ENCODE assay signal across 10 cellular contexts in genomic region chr13:29743229-29743786, GRCh38.
DNase-seq lines count a peak whose midpoint lies in the region; ATAC-seq and TF ChIP-seq lines count a peak whose summit lies in the region.
"Had no signal": no experiment of that assay in that cellular context is flagged by ENCODE, and none has a peak within 500 bp of the region (broad histone marks: within the 10 kb centered on the region; RNA-seq: fewer than 3 reads in every experiment).

No MANE protein-coding gene starts in this region.

- peak; percentile 17 for ATAC-seq in mucosa of descending colon
- ATAC-seq in GM18907 (IDR thresholded peaks at IDR 0.05; ENCODE audit: unreplicated experiment): no peak
- ATAC-seq: stimulated activated naive CD8-positive, alpha-beta T cell treated with anti-CD3 and anti-CD28 coated beads, Interleukin-15, amount 100 ng/mL, for 72 hours had no signal

- H3K4me1 ChIP-seq in mucosa of descending colon (ENCODE audit: low read depth) (peaks cover 10% of the 10 kb centered on the region), uterus (no peaks in the 10 kb centered on the region)

- H3K4me3 ChIP-seq in mucosa of descending colon (no peak overlapping the region), uterus (no peak overlapping the region)

- H3K27me3 ChIP-seq in uterus: no peaks in the 10 kb centered on the region

- TF ChIP-seq POLR2A in uterus (IDR thresholded peaks at IDR 0.05): no peak

- intact Hi-C loops in mucosa of descending colon (cut with DNase I, micrococcal nuclease) (no loop called here), uterus (cut with DNase I; ENCODE audit: low total_unique reads) (no loop called here)

- DNase-seq in DMS53 (lab: John Stamatoyannopoulos, UW) (peak; percentile 53), DMS53 treated with DMSO at 0.1 percent for 48 hours (lab: John Stamatoyannopoulos, UW; ENCODE audit: unreplicated experiment) (no peak), epidermal melanocyte (ENCODE audit: insufficient read length, low spot score) (peak; percentile 49), mucosa of descending colon (peak in 1 of 3 donors; percentile 14), uterus (peak; percentile 71 to 80), HUDEP-2 (lab: John Stamatoyannopoulos, UW; ENCODE audit: unreplicated experiment in 76 of 76) (no peak)
- no peak for DNase-seq in stimulated activated CD4-positive, alpha-beta T cell treated with anti-CD3 and anti-CD28 coated beads, Interleukin-1b, Interleukin-23, amount 100 ng/mL, for 48 hours
- DNase-seq: effector memory CD4-positive, alpha-beta T cell; stimulated activated naive CD8-positive, alpha-beta T cell treated with anti-CD3 and anti-CD28 coated beads, Interleukin-15, amount 100 ng/mL, for 72 hours had no signal

- H3K27ac ChIP-seq in uterus: peak overlapping the region; percentile 71 to 77

- H3K36me3 ChIP-seq in mucosa of descending colon (ENCODE audit: low read depth) (no peaks in the 10 kb centered on the region), uterus (no peaks in the 10 kb centered on the region)

- no peak for TF ChIP-seq CTCF in mucosa of descending colon (IDR thresholded peaks at IDR 0.05)
- TF ChIP-seq CTCF in uterus (IDR thresholded peaks at IDR 0.05): no peak

- H3K9me3 ChIP-seq in mucosa of descending colon: no peaks in the 10 kb centered on the region
- no peaks in the 10 kb centered on the region for H3K9me3 ChIP-seq in uterus

Comparison
In these comparisons a context has a peak if more than half of its experiments do, and no peak if none do; other contexts are left out.
1. DNase-seq: peak in DMS53 (single experiment), epidermal melanocyte (single experiment) and uterus (2 of 2); none in DMS53 treated with DMSO at 0.1 percent for 48 hours (single experiment), stimulated activated CD4-positive, alpha-beta T cell treated with anti-CD3 and anti-CD28 coated beads, Interleukin-1b, Interleukin-23, amount 100 ng/mL, for 48 hours (single experiment) and HUDEP-2 (0 of 76).